ENCODE assay signal across 9 cellular contexts in genomic region chr3:69865920-69866679, GRCh38.
DNase-seq lines count a peak whose midpoint lies in the region; ATAC-seq, FAIRE-seq and TF ChIP-seq lines count a peak whose summit lies in the region.
"Had no signal": no experiment of that assay in that cellular context is flagged by ENCODE, and none has a peak within 500 bp of the region (broad histone marks: within the 10 kb centered on the region; RNA-seq: fewer than 3 reads in every experiment).

No MANE protein-coding gene starts in this region.

- H3K79me2 ChIP-seq in K562 (ENCODE audit: control insufficient read depth, insufficient read depth, low read length) (0 out of 3 replicates have a peak, but pooled peaks cover 7% of the 10 kb centered on the region), hepatocyte (no peaks in the 10 kb centered on the region)

- H3K36me3 ChIP-seq in K562 (ENCODE audit: control insufficient read depth, insufficient read depth, low read length), result no peaks in the 10 kb centered on the region
- no peaks in the 10 kb centered on the region for H3K36me3 ChIP-seq in hepatocyte (replicated peaks; ENCODE audit: insufficient read depth, low read depth)
- H3K36me3 ChIP-seq in rectal smooth muscle tissue (ENCODE audit: control insufficient read depth, insufficient read depth, low read length), result no peaks in the 10 kb centered on the region

- no peak overlapping the region for H3K4me3 ChIP-seq in K562
- no peak overlapping the region for H3K4me3 ChIP-seq in hepatocyte
- H3K4me3 ChIP-seq in rectal smooth muscle tissue (ENCODE audit: low read length), result peak overlapping the region; percentile 34

- intact Hi-C loops in K562 (cut with micrococcal nuclease), result no loop called here

- WGBS in K562 (ENCODE audit: insufficient coverage, low coverage, missing lambda C conversion rate), result 17% methylated on average over 10 of the region's 10 CpGs
- 28% methylated on average over 10 of the region's 10 CpGs for WGBS in hepatocyte (ENCODE audit: low lambda C conversion rate, missing lambda C conversion rate)

- H3K4me1 ChIP-seq in K562 (replicated peaks in 1 of 2; ENCODE audit: control insufficient read depth in 2 of 2, insufficient read depth in 2 of 2, low read length in 2 of 2) (peaks cover 3 to 12% of the 10 kb centered on the region in 2 experiments; a peak in 3 of 5 replicates), hepatocyte (ENCODE audit: insufficient read depth) (peaks cover 23% of the 10 kb centered on the region), rectal smooth muscle tissue (ENCODE audit: control insufficient read depth, insufficient read depth, low read length) (peaks cover 22% of the 10 kb centered on the region)

- no peak for TF ChIP-seq RAD21 in K562 (CRISPR knock-in tag; conservative IDR thresholded peaks at IDR 0.05 in 1 of 2, IDR thresholded peaks at IDR 0.05 in 1 of 2)

- DNase-seq in ELF-1 (ENCODE audit: low read depth, low spot score) (peak; percentile 38), K562 (ENCODE audit: extremely low read depth in 1 of 4, low spot score in 3 of 4) (peak in 2 of 4 experiments; percentile 53 to 60), hepatocyte (ENCODE audit: low spot score) (peak; percentile 50), activated gamma-delta T cell treated with Interleukin-2 at 50 U/mL for 16 hours (no peak)
- no peak for DNase-seq in activated T-cell treated with anti-CD3 and anti-CD28 coated beads, Interleukin-2, amount 50 U/mL, for 48 hours
- no peak for DNase-seq in effector CD8-positive, alpha-beta T cell (lab: John Stamatoyannopoulos, UW)
- DNase-seq: NCI-H146 had no signal

- H3K9me1 ChIP-seq in K562 (ENCODE audit: control insufficient read depth, insufficient read depth, low read length), result no peaks in the 10 kb centered on the region

- peak; percentile 84 for FAIRE-seq in K562 (lab: Jason Lieb, UNC)

- H3K9ac ChIP-seq in K562 (ENCODE audit: insufficient read depth in 1 of 2, low read depth in 2 of 2, low read length in 2 of 2) (peak overlapping the region in 1 of 2 experiments; percentile 83; a peak in 1 of 4 replicates), rectal smooth muscle tissue (ENCODE audit: low read length) (no peak overlapping the region)

- BruUV-seq in K562 (replicated peaks; lab: Mats Ljungman, UMichigan), result no TSS peak

- peak overlapping the region; percentile 36; the same call in 1 of the 2 replicates for H2AFZ ChIP-seq in K562 (ENCODE audit: low read depth, low read length)
- peak overlapping the region; percentile 20 for H2AFZ ChIP-seq in hepatocyte

- CTCF ChIA-PET in K562 (lab: Yijun Ruan, JAX; ENCODE audit: low intra/inter-chr PET ratio), result no interaction called here

- H4K20me1 ChIP-seq in K562 (replicated peaks; ENCODE audit: control insufficient read depth, insufficient read depth, low read length) (no peaks in the 10 kb centered on the region), hepatocyte (ENCODE audit: insufficient read depth, poor library complexity, severe bottlenecking) (no peaks in the 10 kb centered on the region)

- TF ChIP-seq CTCF in K562 (IDR thresholded peaks at IDR 0.05 in 2 of 3, conservative IDR thresholded peaks at IDR 0.05 in 1 of 3; ENCODE audit: insufficient read depth in 2 of 3, low read depth in 1 of 3, low read length in 3 of 3) (no peak), hepatocyte (IDR thresholded peaks at IDR 0.05; ENCODE audit: poor library complexity) (no peak)

- no peaks in the 10 kb centered on the region for H3K27me3 ChIP-seq in K562 (ENCODE audit: control insufficient read depth in 2 of 2, insufficient read depth in 2 of 2, low read length in 2 of 2)
- no peaks in the 10 kb centered on the region for H3K27me3 ChIP-seq in hepatocyte
- H3K27me3 ChIP-seq in rectal smooth muscle tissue (ENCODE audit: control insufficient read depth, insufficient read depth, low read length), result no peaks in the 10 kb centered on the region

- H3K9me3 ChIP-seq in K562 (replicated peaks; ENCODE audit: control insufficient read depth, insufficient read depth, low read depth, low read length) (no peaks in the 10 kb centered on the region), hepatocyte (ENCODE audit: low read depth) (no peaks in the 10 kb centered on the region)

- TF ChIP-seq EP300 in K562 (IDR thresholded peaks at IDR 0.05; ENCODE audit: low read length), result no peak

- TF ChIP-seq POLR2A in K562 (conservative IDR thresholded peaks at IDR 0.05), result no peak

- H3K4me2 ChIP-seq in K562 (ENCODE audit: insufficient read depth, low read length) (peak overlapping the region; percentile 54), hepatocyte (peak overlapping the region; percentile 57)

- ATAC-seq in K562, result peak; percentile 97
- ATAC-seq in HG02938 (IDR thresholded peaks at IDR 0.05; ENCODE audit: unreplicated experiment), result no peak

- no peak overlapping the region for H3K27ac ChIP-seq in K562 (ENCODE audit: extremely low read depth, low read depth, low read length)
- H3K27ac ChIP-seq in hepatocyte, result peak overlapping the region; percentile 16
- peak overlapping the region; percentile 60 for H3K27ac ChIP-seq in rectal smooth muscle tissue (ENCODE audit: low read depth, low read length)

- in situ Hi-C loops in K562 (cut with MboI), result no loop called here

- POLR2A ChIA-PET in K562 (lab: Yijun Ruan, JAX), result interaction anchor here (0.6 to 1.1 kb wide), 6 partner anchors 9 to 584 kb away, joined by 3 read pairs; no protein-coding TSS in a partner anchor

- no peaks in the 10 kb centered on the region for H3K9me2 ChIP-seq in hepatocyte (replicated peaks; ENCODE audit: insufficient read depth)

TF ChIP-seq in K562, 482 proteins besides CTCF, POLR2A, EP300 and RAD21:
- TF ChIP-seq RFX1 (IDR thresholded peaks at IDR 0.05), result peak; percentile 63
- no peak for TF ChIP-seq ZFP91 (CRISPR knock-in tag; IDR thresholded peaks at IDR 0.05)
- TF ChIP-seq MLLT1 (IDR thresholded peaks at IDR 0.05), result 0 out of 4 replicates have a peak, but pooled peaks of 1 of the 2 experiments have one; percentile 22
- TF ChIP-seq ESRRA (IDR thresholded peaks at IDR 0.05; ENCODE audit: borderline replicate concordance, low read depth), result peak; percentile 61; the same call in 1 of the 2 replicates
- TF ChIP-seq RBM34 (IDR thresholded peaks at IDR 0.05; ENCODE audit: borderline replicate concordance, insufficient read depth, low read length), result no peak

Comparison
In these comparisons a context has a peak if more than half of its experiments do, and no peak if none do; other contexts are left out.
1. DNase-seq: peak in ELF-1 (single experiment) and hepatocyte (single experiment); none in activated gamma-delta T cell treated with Interleukin-2 at 50 U/mL for 16 hours (single experiment), activated T-cell treated with anti-CD3 and anti-CD28 coated beads, Interleukin-2, amount 50 U/mL, for 48 hours (0 of 2) and effector CD8-positive, alpha-beta T cell (single experiment).